Comparison of ENCODE assay signal across 20 cellular contexts in genomic region chr1:114490235-114490634, GRCh38. TPM values are rescaled to one million over a fixed set of nuclear protein-coding genes. Genes with fewer than 3 reads are reported as not detected.
A peak's percentile ranks its signal among the peaks of the same experiment; 100 is the strongest.
DNase-seq lines count a peak whose midpoint lies in the region; ATAC-seq and TF ChIP-seq lines count a peak whose summit lies in the region.
"Had no signal": no experiment of that assay in that cellular context is flagged by ENCODE, and none has a peak within 500 bp of the region (broad histone marks: within the 10 kb centered on the region; RNA-seq: fewer than 3 reads in every experiment).

No MANE protein-coding gene starts in this region.

- peak overlapping the region in 2 of 3 donors; percentile 27 to 48 for H3K27ac Mint-ChIP-seq in CD4-positive, CD25-positive, alpha-beta regulatory T cell
- H3K27ac Mint-ChIP-seq in T-helper 2 cell treated with Interferon-gamma antibody and Interleukin-4, amounts not matched to agents 5 μg/mL and 100 μg/mL, for 36 hours = peak overlapping the region; percentile 42
- H3K27ac Mint-ChIP-seq: activated CD4-positive, alpha-beta T cell treated with anti-CD3 and anti-CD28 coated beads, Interleukin-2, amount 10 ng/mL, durations not matched to agents 7 days and 5 days; activated naive CD8-positive, alpha-beta T cell treated with anti-CD3 and anti-CD28 coated beads, Interleukin-2, amount 10 ng/mL, durations not matched to agents 7 days and 5 days had no signal

- H3K9me3 ChIP-seq in CD4-positive, CD25-positive, alpha-beta regulatory T cell (ENCODE audit: control insufficient read depth in 2 of 2, low read length in 2 of 2) = no peaks in the 10 kb centered on the region
- H3K9me3 ChIP-seq: breast epithelium, gastrocnemius medialis, HAP-1, pancreas, vagina had no signal

- H3K27me3 Mint-ChIP-seq in CD4-positive, CD25-positive, alpha-beta regulatory T cell = no peaks in the 10 kb centered on the region
- H3K27me3 Mint-ChIP-seq in T-helper 2 cell treated with Interferon-gamma antibody and Interleukin-4, amounts not matched to agents 5 μg/mL and 100 μg/mL, for 36 hours (ENCODE audit: low read depth) = no peaks in the 10 kb centered on the region
- H3K27me3 Mint-ChIP-seq: activated CD4-positive, alpha-beta T cell treated with anti-CD3 and anti-CD28 coated beads, Interleukin-2, amount 10 ng/mL, durations not matched to agents 7 days and 5 days; activated naive CD8-positive, alpha-beta T cell treated with anti-CD3 and anti-CD28 coated beads, Interleukin-2, amount 10 ng/mL, durations not matched to agents 7 days and 5 days had no signal

- no peak for TF ChIP-seq CTCF in fibroblast of villous mesenchyme (IDR thresholded peaks at IDR 0.05; ENCODE audit: insufficient read depth, low read depth, low read length)

- peak overlapping the region; percentile 9 to 76 (median 20) for H3K4me3 Mint-ChIP-seq in CD4-positive, CD25-positive, alpha-beta regulatory T cell
- H3K4me3 Mint-ChIP-seq in T-helper 2 cell treated with Interferon-gamma antibody and Interleukin-4, amounts not matched to agents 5 μg/mL and 100 μg/mL, for 36 hours = peak overlapping the region; percentile 1
- H3K4me3 Mint-ChIP-seq: activated CD4-positive, alpha-beta T cell treated with anti-CD3 and anti-CD28 coated beads, Interleukin-2, amount 10 ng/mL, durations not matched to agents 7 days and 5 days; activated naive CD8-positive, alpha-beta T cell treated with anti-CD3 and anti-CD28 coated beads, Interleukin-2, amount 10 ng/mL, durations not matched to agents 7 days and 5 days had no signal

- H3K4me1 Mint-ChIP-seq in CD4-positive, CD25-positive, alpha-beta regulatory T cell = peaks cover 42 to 75% (median 59%) of the 10 kb centered on the region in 4 donors
- peaks cover 33% of the 10 kb centered on the region for H3K4me1 Mint-ChIP-seq in T-helper 2 cell treated with Interferon-gamma antibody and Interleukin-4, amounts not matched to agents 5 μg/mL and 100 μg/mL, for 36 hours (ENCODE audit: low read depth)

- peaks cover 5% of the 10 kb centered on the region for H3K36me3 ChIP-seq in CD4-positive, CD25-positive, alpha-beta regulatory T cell (ENCODE audit: control insufficient read depth, insufficient read depth, low read length)
- H3K36me3 ChIP-seq: breast epithelium, gastrocnemius medialis, HAP-1, pancreas, vagina had no signal

- no peak for DNase-seq in CD4-positive, CD25-positive, alpha-beta regulatory T cell
- DNase-seq in EH (ENCODE audit: low read depth) (peak; percentile 22), fibroblast of villous mesenchyme (ENCODE audit: low read depth) (peak; percentile 54), NCI-H128 (lab: John Stamatoyannopoulos, UW; ENCODE audit: unreplicated experiment) (no peak)
- no peak for DNase-seq in T-helper 2 cell treated with Interferon-gamma antibody and Interleukin-4, amounts not matched to agents 5 μg/mL and 100 μg/mL, for 36 hours (ENCODE audit: low spot score)
- DNase-seq in stimulated activated CD4-positive, alpha-beta T cell treated with anti-CD3 and anti-CD28 coated beads, Interleukin-12 subunit alpha, Interleukin-12 subunit beta, amount 100 ng/mL, for 4 hours = no peak
- DNase-seq: activated CD4-positive, alpha-beta T cell treated with anti-CD3 and anti-CD28 coated beads, Interleukin-2, amount 10 ng/mL, durations not matched to agents 7 days and 5 days; activated naive CD8-positive, alpha-beta T cell treated with anti-CD3 and anti-CD28 coated beads, Interleukin-2, amount 10 ng/mL, durations not matched to agents 7 days and 5 days; gastrocnemius medialis; NCI-H2029; NCI-H748 treated with DMSO at 0.1 percent for 48 hours; pancreas; stimulated activated CD4-positive, alpha-beta T cell treated with anti-CD3 and anti-CD28 coated beads, Interleukin-1b, Interleukin-23, amount 100 ng/mL, for 48 hours had no signal

- peaks cover 12% of the 10 kb centered on the region for H3K36me3 Mint-ChIP-seq in CD4-positive, CD25-positive, alpha-beta regulatory T cell
- peaks cover 30% of the 10 kb centered on the region for H3K36me3 Mint-ChIP-seq in T-helper 2 cell treated with Interferon-gamma antibody and Interleukin-4, amounts not matched to agents 5 μg/mL and 100 μg/mL, for 36 hours (ENCODE audit: low read depth)

- H3K4me1 ChIP-seq in CD4-positive, CD25-positive, alpha-beta regulatory T cell (ENCODE audit: control insufficient read depth, insufficient read depth, low read length, poor library complexity, severe bottlenecking) = no peaks in the 10 kb centered on the region
- H3K4me1 ChIP-seq: breast epithelium, pancreas had no signal

- ATAC-seq in CD4-positive, CD25-positive, alpha-beta regulatory T cell (ENCODE audit: low read depth in 2 of 2) = no peak
- ATAC-seq in GM21529 (IDR thresholded peaks at IDR 0.05; ENCODE audit: unreplicated experiment) = no peak
- ATAC-seq: gastrocnemius medialis, Panc1, pancreas, sciatic nerve had no signal

- H3K9me3 Mint-ChIP-seq in CD4-positive, CD25-positive, alpha-beta regulatory T cell = peaks cover 0 to 12% (median 5%) of the 10 kb centered on the region in 7 donors
- H3K9me3 Mint-ChIP-seq in T-helper 2 cell treated with Interferon-gamma antibody and Interleukin-4, amounts not matched to agents 5 μg/mL and 100 μg/mL, for 36 hours = peaks cover 8% of the 10 kb centered on the region

- no peaks in the 10 kb centered on the region for H3K27me3 ChIP-seq in CD4-positive, CD25-positive, alpha-beta regulatory T cell (ENCODE audit: control insufficient read depth, insufficient read depth, low read length)
- H3K27me3 ChIP-seq: breast epithelium, gastrocnemius medialis, pancreas, vagina had no signal

- H3K4me3 ChIP-seq in CD4-positive, CD25-positive, alpha-beta regulatory T cell (ENCODE audit: low read depth, low read length) = peak overlapping the region; percentile 9
- no peak overlapping the region for H3K4me3 ChIP-seq in fibroblast of villous mesenchyme (ENCODE audit: low read depth, low read length)
- H3K4me3 ChIP-seq: breast epithelium, gastrocnemius medialis, HAP-1, pancreas, vagina had no signal

- no peak overlapping the region for H3K27ac ChIP-seq in CD4-positive, CD25-positive, alpha-beta regulatory T cell (ENCODE audit: insufficient read depth, low read length, poor library complexity, severe bottlenecking)
- H3K27ac ChIP-seq: breast epithelium, epithelial cell of prostate, gastrocnemius medialis, pancreas, vagina had no signal

RNA-seq across cellular contexts. Expression of gene TRIM33, which starts 20.8 kb away (rescaled TPM):
- 56.6 TPM for total RNA-seq in CD4-positive, CD25-positive, alpha-beta regulatory T cell
- polyA plus RNA-seq in CD4-positive, CD25-positive, alpha-beta regulatory T cell = 10 to 100 TPM; 27.7 to 34.7 (median 30.7) TPM
- 34.5 and 36.3 TPM in 2 replicates for total RNA-seq in fibroblast of villous mesenchyme

Comparison
In these comparisons a context has a peak if more than half of its experiments do, and no peak if none do; other contexts are left out.
1. DNase-seq: peak in EH (single experiment) and fibroblast of villous mesenchyme (single experiment); none in CD4-positive, CD25-positive, alpha-beta regulatory T cell (0 of 3), T-helper 2 cell treated with Interferon-gamma antibody and Interleukin-4, amounts not matched to agents 5 μg/mL and 100 μg/mL, for 36 hours (single experiment), stimulated activated CD4-positive, alpha-beta T cell treated with anti-CD3 and anti-CD28 coated beads, Interleukin-12 subunit alpha, Interleukin-12 subunit beta, amount 100 ng/mL, for 4 hours (single experiment) and NCI-H128 (single experiment).